ENCODE assay signal across 8 cellular contexts in the genomic region with DNA sequence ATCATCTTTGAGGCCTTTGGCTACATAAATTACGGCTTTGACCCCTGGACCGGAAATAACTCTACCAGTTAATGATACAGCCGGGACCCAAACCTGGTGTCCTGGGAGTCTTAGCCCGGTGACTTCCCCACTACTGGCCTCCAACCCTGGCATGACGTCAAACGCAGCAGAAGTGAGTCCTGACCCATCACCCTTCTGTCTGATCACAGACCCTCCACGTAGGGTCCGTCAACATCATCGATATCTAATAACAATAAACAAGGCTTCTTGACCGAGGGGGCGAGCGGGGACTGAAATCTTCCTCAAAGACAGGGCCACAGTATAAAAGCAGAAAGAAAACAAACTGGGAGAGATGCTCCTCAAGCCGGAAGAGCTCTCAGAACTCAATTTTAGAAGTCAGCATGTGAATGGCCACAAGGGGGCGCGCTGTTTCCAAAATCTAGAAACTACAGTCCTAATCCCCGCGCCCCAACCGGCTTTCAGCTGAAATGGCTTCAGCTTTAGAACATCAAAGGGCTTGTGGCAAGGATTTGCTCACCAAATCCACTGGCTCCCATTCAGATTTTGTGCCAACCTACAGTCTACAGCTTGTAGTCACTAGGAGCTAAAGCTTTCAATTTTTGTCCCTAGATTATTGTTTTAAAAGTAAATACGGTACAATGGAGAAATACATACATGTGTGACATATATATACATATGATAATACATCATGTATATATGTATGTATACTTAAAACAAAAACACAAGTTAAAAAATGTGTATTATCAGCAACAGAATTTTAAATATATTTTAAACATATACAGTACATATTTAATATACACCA. TPM values are rescaled to one million over a fixed set of nuclear protein-coding genes. Genes with fewer than 3 reads are reported as not detected.
DNase-seq lines count a peak whose midpoint lies in the region; ATAC-seq, FAIRE-seq and TF ChIP-seq lines count a peak whose summit lies in the region.

No MANE protein-coding gene starts in this region.

- peak; percentile 29 for DNase-seq in BJ (ENCODE audit: low read depth)
- peak; percentile 18 for DNase-seq in HuH-7.5 (ENCODE audit: low spot score)
- DNase-seq in NOMO-1 treated with dmso at 0.1 percent for 144 hours (lab: John Stamatoyannopoulos, UW; ENCODE audit: unreplicated experiment): peak; percentile 89
- peak; percentile 87 for DNase-seq in activated CD8-positive, alpha-beta memory T cell treated with anti-CD3 and anti-CD28 coated beads for 4 hours (ENCODE audit: low read depth in 2 of 2)
- peak; percentile 93 for DNase-seq in midbrain (lab: John Stamatoyannopoulos, UW)
- peak; percentile 89 to 91 for DNase-seq in stimulated activated CD8-positive, alpha-beta memory T cell treated with anti-CD3 and anti-CD28 coated beads, Interleukin-4, amount 100 ng/mL, for 1 hour (ENCODE audit: low read depth in 2 of 2, low spot score in 1 of 2)

- CTCF ChIA-PET in BJ (lab: Yijun Ruan, JAX): interaction anchor here (0.6 to 6.6 kb wide), 33 partner anchors 7 to 469 kb away, joined by 3 to 49 read pairs (median 4); a partner anchor contains a TSS

- H3K4me3 ChIP-seq in BJ (ENCODE audit: low read depth, low read length): no peak overlapping the region

- POLR2A ChIA-PET in BJ (lab: Charles Lee): interaction anchor here (0.6 kb wide), 1 partner anchor 270 kb away, joined by 4 read pairs; no protein-coding TSS in a partner anchor

- no peaks in the 10 kb centered on the region for H3K36me3 ChIP-seq in BJ (ENCODE audit: control insufficient read depth, insufficient read depth, low read length)

- ATAC-seq in GM19452 (IDR thresholded peaks at IDR 0.05; ENCODE audit: unreplicated experiment): peak; percentile 35

- H3K27me3 ChIP-seq in BJ (ENCODE audit: control insufficient read depth, insufficient read depth, low read length): no peaks in the 10 kb centered on the region

- FAIRE-seq in endometrium (lab: Jason Lieb, UNC): peak; percentile 53

- peak; percentile 82 for TF ChIP-seq CTCF in BJ (IDR thresholded peaks at IDR 0.05; ENCODE audit: insufficient read depth, low read depth, low read length)

RNA-seq across cellular contexts. Expression of a gene that starts 46.4 kb away (rescaled TPM):
- not detected in 2 replicates for polyA plus RNA-seq in BJ (2011; rRNA removed)
- not detected in 2 replicates for polyA minus RNA-seq in BJ (2011; rRNA and poly(A)+ RNA removed)

Comparison
In these comparisons a context has a peak if more than half of its experiments do, and no peak if none do; other contexts are left out.
1. DNase-seq: peak in every context shown above with its lines; median percentile 93 in midbrain; 90 in stimulated activated CD8-positive, alpha-beta memory T cell treated with anti-CD3 and anti-CD28 coated beads, Interleukin-4, amount 100 ng/mL, for 1 hour; 89 in NOMO-1 treated with dmso at 0.1 percent for 144 hours; 87 in activated CD8-positive, alpha-beta memory T cell treated with anti-CD3 and anti-CD28 coated beads for 4 hours; 29 in BJ; 18 in HuH-7.5.